Comparison of ENCODE assay signal across 16 cellular contexts in genomic region chr5:109170629-109171350, GRCh38.
A peak's percentile ranks its signal among the peaks of the same experiment; 100 is the strongest.
DNase-seq lines count a peak whose midpoint lies in the region; ATAC-seq and TF ChIP-seq lines count a peak whose summit lies in the region.
"Had no signal": no experiment of that assay in that cellular context is flagged by ENCODE, and none has a peak within 500 bp of the region (broad histone marks: within the 10 kb centered on the region; RNA-seq: fewer than 3 reads in every experiment).

No MANE protein-coding gene starts in this region.

- no peaks in the 10 kb centered on the region for H3K23me2 ChIP-seq in H9 (ENCODE audit: insufficient read length, low read depth, low read length, poor library complexity, severe bottlenecking)

- H3K56ac ChIP-seq in H9 (ENCODE audit: insufficient read length, low read depth, low read length), result no peak overlapping the region

- H2BK20ac ChIP-seq in H9 (ENCODE audit: low read depth, low read length, poor library complexity, severe bottlenecking), result no peak overlapping the region

- H3K27ac Mint-ChIP-seq in H9, result peak overlapping the region; percentile 31 to 68 (median 58); a peak in 3 of 7 replicates
- H3K27ac Mint-ChIP-seq: CD8-positive, alpha-beta T cell had no signal

- H4K20me1 ChIP-seq in H9 (ENCODE audit: control insufficient read depth, insufficient read depth, insufficient read length) (no peaks in the 10 kb centered on the region), OCI-LY3 (ENCODE audit: insufficient read depth, low read length) (no peaks in the 10 kb centered on the region; the same call in 1 of the 2 replicates)

- no peaks in the 10 kb centered on the region for H3K27me3 Mint-ChIP-seq in H9 (ENCODE audit: low read depth)

- H3K4me2 ChIP-seq in H9 (ENCODE audit: insufficient read depth, insufficient read length, low read length) (no peak overlapping the region), OCI-LY3 (ENCODE audit: low read length) (peak overlapping the region; percentile 28; the same call in 1 of the 2 replicates)
- H3K4me2 ChIP-seq: A549 had no signal

- H3K79me2 ChIP-seq in H9 (ENCODE audit: insufficient read depth, low read length), result no peaks in the 10 kb centered on the region
- no peaks in the 10 kb centered on the region for H3K79me2 ChIP-seq in OCI-LY3 (ENCODE audit: low read length)

- TF ChIP-seq CTCF in H9 (conservative IDR thresholded peaks at IDR 0.05) (no peak), OCI-LY3 (IDR thresholded peaks at IDR 0.05; ENCODE audit: low read depth, low read length) (no peak)

- no peak overlapping the region for H4K8ac ChIP-seq in H9 (replicated peaks; ENCODE audit: insufficient read length, low read depth, low read length)

- H3K27me3 ChIP-seq in H9 (ENCODE audit: insufficient read depth, low read length), result no peaks in the 10 kb centered on the region
- H3K27me3 ChIP-seq in OCI-LY3 (ENCODE audit: low read depth, low read length), result peaks cover 19% of the 10 kb centered on the region
- H3K27me3 ChIP-seq: BE2C had no signal

- H3K4me1 Mint-ChIP-seq in H9, result peaks cover 32 to 45% of the 10 kb centered on the region in 2 experiments

- H2AK5ac ChIP-seq in H9 (ENCODE audit: insufficient read length, low read length), result no peak overlapping the region

- H3T11ph ChIP-seq in H9 (ENCODE audit: low read length), result no peak overlapping the region

- no peak overlapping the region for H2BK5ac ChIP-seq in H9 (ENCODE audit: insufficient read length, low read length)

- no peak overlapping the region for H4K5ac ChIP-seq in H9 (ENCODE audit: insufficient read length, low read depth, low read length)

- no peak overlapping the region for H2BK12ac ChIP-seq in H9 (ENCODE audit: insufficient read length, low read depth, low read length)

- no peaks in the 10 kb centered on the region for H3K9me3 Mint-ChIP-seq in H9
- H3K9me3 Mint-ChIP-seq: CD8-positive, alpha-beta T cell had no signal

- no peak overlapping the region for H3K23ac ChIP-seq in H9 (ENCODE audit: insufficient read length, low read depth, low read length)

- H3K27ac ChIP-seq in H9 (ENCODE audit: insufficient read length, low read depth, low read length) (no peak overlapping the region), OCI-LY3 (ENCODE audit: low read length) (no peak overlapping the region)
- H3K27ac ChIP-seq: A549, C4-2B had no signal

- no peak overlapping the region for H3K14ac ChIP-seq in H9 (ENCODE audit: insufficient read depth, low read length)

- H3K36me3 ChIP-seq in OCI-LY3 (replicated peaks; ENCODE audit: low read depth, low read length), result no peaks in the 10 kb centered on the region
- H3K36me3 ChIP-seq: BE2C had no signal

- H3K36me3 Mint-ChIP-seq in H9 (ENCODE audit: insufficient read depth in 1 of 3, low read depth in 3 of 3), result no peaks in the 10 kb centered on the region; a peak in 1 of 7 replicates
- H3K36me3 Mint-ChIP-seq: CD8-positive, alpha-beta T cell had no signal

- H2BK120ac ChIP-seq in H9 (ENCODE audit: low read depth, low read length, poor library complexity, severe bottlenecking), result no peak overlapping the region

- no peak overlapping the region for H3K4me3 Mint-ChIP-seq in H9
- H3K4me3 Mint-ChIP-seq: CD8-positive, alpha-beta T cell had no signal

- H2BK15ac ChIP-seq in H9 (ENCODE audit: low read depth, low read length), result no peak overlapping the region

- DNase-seq in H9 (no peak), iPS-NIHi11 (ENCODE audit: low spot score) (peak; percentile 22), activated gamma-delta T cell (lab: John Stamatoyannopoulos, UW) (no peak), NCI-H510A treated with DMSO at 0.1 percent for 48 hours (lab: John Stamatoyannopoulos, UW) (no peak)
- DNase-seq: BE2C; CD8-positive, alpha-beta T cell; COR-L47; DMS153; DMS79 treated with DMSO at 0.1 percent for 48 hours; EL; H7 had no signal

- H3K4me3 ChIP-seq in OCI-LY3 (ENCODE audit: low read length), result no peak overlapping the region
- H3K4me3 ChIP-seq: A549 had no signal

- no peak overlapping the region for H4K91ac ChIP-seq in H9 (ENCODE audit: insufficient read length, low read depth, low read length)

- no peak overlapping the region for H3K18ac ChIP-seq in H9 (ENCODE audit: insufficient read length, low read depth, low read length)

- no peaks in the 10 kb centered on the region for H3K79me1 ChIP-seq in H9 (ENCODE audit: insufficient read depth, low read depth, low read length, poor library complexity, severe bottlenecking)

- H2AFZ ChIP-seq in H9 (ENCODE audit: low read length), result no peak overlapping the region
- no peak overlapping the region for H2AFZ ChIP-seq in OCI-LY3 (ENCODE audit: low read depth, low read length)

- H3K9ac ChIP-seq in H9 (ENCODE audit: extremely low read depth, insufficient read length, low read length) (no peak overlapping the region), OCI-LY3 (ENCODE audit: low read length) (no peak overlapping the region)

- ATAC-seq in GM19463 (IDR thresholded peaks at IDR 0.05; ENCODE audit: unreplicated experiment), result no peak
- ATAC-seq: A549; CD8-positive, alpha-beta T cell; HepG2 had no signal

- no peaks in the 10 kb centered on the region for H3K9me3 ChIP-seq in H9 (ENCODE audit: control insufficient read depth, low read depth, low read length)
- no peaks in the 10 kb centered on the region for H3K9me3 ChIP-seq in OCI-LY3 (ENCODE audit: insufficient read depth, low read length)
- H3K9me3 ChIP-seq: A549, BE2C had no signal

- H3K4me1 ChIP-seq in H9 (ENCODE audit: insufficient read depth, low read length) (peaks cover 4% of the 10 kb centered on the region), OCI-LY3 (ENCODE audit: low read length) (peaks cover 12% of the 10 kb centered on the region)
- H3K4me1 ChIP-seq: A549, BE2C had no signal

- H3K4ac ChIP-seq in H9 (ENCODE audit: low read depth, low read length), result no peak overlapping the region

- WGBS in H9 (ENCODE audit: extremely low coverage, insufficient read length, low lambda C conversion rate), result no CpG with 5 or more reads among the region's 3 CpGs
